In the genomic region with DNA sequence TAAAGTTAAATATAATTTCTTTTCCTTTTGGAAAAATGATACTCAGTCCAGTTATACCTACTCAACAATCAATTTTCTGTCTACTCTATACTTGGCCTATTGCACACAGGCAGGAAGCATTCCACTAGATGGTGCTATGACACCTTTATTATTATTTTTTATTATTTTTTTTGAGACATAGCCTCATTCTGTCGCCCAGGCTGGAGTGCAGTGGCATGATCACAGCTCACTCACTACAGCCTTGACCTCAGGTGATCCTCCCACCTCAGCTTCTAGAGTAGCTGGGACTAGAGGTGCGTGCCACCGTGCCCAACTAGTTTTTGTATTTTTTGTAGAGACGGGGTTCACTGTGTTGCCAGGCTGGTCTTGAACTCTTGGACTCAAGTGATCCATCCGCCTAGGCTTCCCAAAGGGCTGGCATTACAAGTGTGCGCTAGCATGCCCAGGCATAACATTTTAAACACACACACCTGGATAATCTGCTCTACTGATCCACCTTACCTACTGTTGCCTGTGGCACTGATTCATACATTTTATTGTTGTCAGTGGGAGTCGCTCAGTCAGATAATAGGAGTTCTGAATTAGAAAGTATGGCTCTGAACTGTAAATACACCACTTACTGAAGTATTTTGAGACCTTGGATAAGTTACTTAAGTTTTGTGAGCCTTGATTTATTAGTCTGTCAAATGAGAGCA, we compare ENCODE assay signal across 9 cellular contexts. TPM values are rescaled to one million over a fixed set of nuclear protein-coding genes. Genes with fewer than 3 reads are reported as not detected.
DNase-seq lines count a peak whose midpoint lies in the region; ATAC-seq and TF ChIP-seq lines count a peak whose summit lies in the region.
"Had no signal": no experiment of that assay in that cellular context is flagged by ENCODE, and none has a peak within 500 bp of the region (broad histone marks: within the 10 kb centered on the region; RNA-seq: fewer than 3 reads in every experiment).

No MANE protein-coding gene starts in this region.

- H3K9me3 ChIP-seq in neutrophil (no peaks in the 10 kb centered on the region), ovary (no peaks in the 10 kb centered on the region)
- H3K9me3 ChIP-seq: gastrocnemius medialis had no signal

- H3K4me3 ChIP-seq in neutrophil (ENCODE audit: low read depth in 1 of 2, low read length in 1 of 2), result no peak overlapping the region
- no peak overlapping the region for H3K4me3 ChIP-seq in ovary
- H3K4me3 ChIP-seq: gastrocnemius medialis had no signal

- TF ChIP-seq EP300 in ovary (IDR thresholded peaks at IDR 0.05), result no peak

- WGBS in ovary, 3 donors, result 79 to 82% (median 79%) methylated on average over 7 of the region's 7 CpGs

- TF ChIP-seq POLR2A in ovary (IDR thresholded peaks at IDR 0.05), result no peak
- TF ChIP-seq POLR2A in GM18505 (IDR thresholded peaks at IDR 0.05; ENCODE audit: borderline replicate concordance, extremely low read depth, insufficient read depth, insufficient read length), result no peak

- ATAC-seq in GM18505 (IDR thresholded peaks at IDR 0.05; ENCODE audit: unreplicated experiment), result no peak
- ATAC-seq in GM21737 (IDR thresholded peaks at IDR 0.05; ENCODE audit: unreplicated experiment), result no peak

- H3K4me1 ChIP-seq in neutrophil (ENCODE audit: control insufficient read depth in 1 of 2, insufficient read depth in 1 of 2, low read depth in 1 of 2, low read length in 1 of 2), result no peaks in the 10 kb centered on the region
- H3K4me1 ChIP-seq in ovary (ENCODE audit: insufficient read depth), result no peaks in the 10 kb centered on the region
- H3K4me1 ChIP-seq: gastrocnemius medialis had no signal

- H3K27me3 ChIP-seq in neutrophil, result no peaks in the 10 kb centered on the region
- H3K27me3 ChIP-seq in ovary, result no peaks in the 10 kb centered on the region
- H3K27me3 ChIP-seq: gastrocnemius medialis had no signal

- peak; percentile 0 to 23 for DNase-seq in NCI-H526 (lab: John Stamatoyannopoulos, UW)
- DNase-seq in NCI-H526 treated with DMSO at 0.1 percent for 48 hours (lab: John Stamatoyannopoulos, UW), result no peak
- peak; percentile 53 for DNase-seq in NCI-H2171 treated with DMSO at 0.1 percent for 48 hours (lab: John Stamatoyannopoulos, UW)
- peak; percentile 51 for DNase-seq in central memory CD4-positive, alpha-beta T cell
- no peak for DNase-seq in ovary
- DNase-seq: gastrocnemius medialis had no signal

- peak; percentile 12 for TF ChIP-seq CTCF in neutrophil (IDR thresholded peaks at IDR 0.05)
- no peak for TF ChIP-seq CTCF in ovary (IDR thresholded peaks at IDR 0.05)

- peaks cover 100% of the 10 kb centered on the region for H3K36me3 ChIP-seq in neutrophil
- H3K36me3 ChIP-seq in ovary, result peaks cover 2% of the 10 kb centered on the region

- intact Hi-C loops in ovary (cut with DNase I), result no loop called here

- H3K27ac ChIP-seq in neutrophil (no peak overlapping the region), ovary (no peak overlapping the region)
- H3K27ac ChIP-seq: gastrocnemius medialis had no signal

RNA-seq across cellular contexts. Expression of gene EIF3J, which starts 56.2 kb away (rescaled TPM):
- 10 to 100 TPM; 27.6 to 62.6 (median 49.0) TPM for total RNA-seq in ovary
- 10 to 100 TPM; 27.0 to 65.3 TPM for polyA plus RNA-seq in ovary

Comparison
In these comparisons a context has a peak if more than half of its experiments do, and no peak if none do; other contexts are left out.
1. DNase-seq: peak in NCI-H526 (2 of 2), NCI-H2171 treated with DMSO at 0.1 percent for 48 hours (single experiment) and central memory CD4-positive, alpha-beta T cell (single experiment); none in NCI-H526 treated with DMSO at 0.1 percent for 48 hours (single experiment) and ovary (0 of 5).